26 cellular contexts compared by ENCODE assay signal in genomic region chr10:130984686-130985085, GRCh38.
"Had no signal": no experiment of that assay in that cellular context is flagged by ENCODE, and none has a peak within 500 bp of the region (broad histone marks: within the 10 kb centered on the region; RNA-seq: fewer than 3 reads in every experiment).

No MANE protein-coding gene starts in this region.

- H3K4me3 ChIP-seq: adrenal gland, body of pancreas, esophagus squamous epithelium had no signal

- DNase-seq: activated CD4-positive, alpha-beta memory T cell treated with anti-CD3 and anti-CD28 coated beads, Interleukin-2, amount 10 ng/mL, durations not matched to agents 7 days and 5 days; activated CD4-positive, alpha-beta T cell treated with anti-CD3 and anti-CD28 coated beads for 1 hour; activated CD4-positive, alpha-beta T cell treated with anti-CD3 and anti-CD28 coated beads for 4 hours; activated CD4-positive, alpha-beta T cell treated with anti-CD3 and anti-CD28 coated beads, Interleukin-2, amount 10 ng/mL, durations not matched to agents 7 days and 5 days; activated CD4-positive, alpha-beta T cell treated with anti-CD3 and anti-CD28 coated beads, Interleukin-2, amount 50 U/mL, for 4 hours; activated effector memory CD4-positive, alpha-beta T cell treated with anti-CD3 and anti-CD28 coated beads, Interleukin-2, amount 50 U/mL, for 16 hours; activated naive CD4-positive, alpha-beta T cell treated with anti-CD3 and anti-CD28 coated beads for 36 hours; activated naive CD8-positive, alpha-beta T cell treated with anti-CD3 and anti-CD28 coated beads for 36 hours; activated naive CD8-positive, alpha-beta T cell treated with anti-CD3 and anti-CD28 coated beads, Interleukin-2, amount 50 U/mL, for 24 hours; activated T-cell treated with anti-CD3 and anti-CD28 coated beads, Interleukin-2, amount 50 U/mL, for 1 hour; activated T-cell treated with anti-CD3 and anti-CD28 coated beads, Interleukin-2, amount 50 U/mL, for 48 hours; amygdala; aorta; body of pancreas; caudate nucleus; cortex of kidney; dermis blood vessel endothelial cell; effector CD4-positive, alpha-beta T cell; effector memory CD8-positive, alpha-beta T cell; erythroblast; esophagus squamous epithelium; T-helper 1 cell; T-helper 17 cell; T1000 had no signal

- H3K27me3 ChIP-seq: adrenal gland, body of pancreas had no signal

- H3K27ac ChIP-seq: adrenal gland, body of pancreas, esophagus squamous epithelium had no signal

- H3K36me3 ChIP-seq: adrenal gland, esophagus squamous epithelium had no signal

- ATAC-seq: activated naive CD8-positive, alpha-beta T cell treated with anti-CD3 and anti-CD28 coated beads, Interleukin-2, amount 50 U/mL, for 24 hours; body of pancreas; effector memory CD8-positive, alpha-beta T cell; T-helper 17 cell; WTC11 had no signal

- H3K4me1 ChIP-seq: adrenal gland, body of pancreas, esophagus squamous epithelium had no signal

- H3K9me3 ChIP-seq: adrenal gland, esophagus squamous epithelium had no signal
